Comparison of ENCODE assay signal across 17 cellular contexts in the genomic region with DNA sequence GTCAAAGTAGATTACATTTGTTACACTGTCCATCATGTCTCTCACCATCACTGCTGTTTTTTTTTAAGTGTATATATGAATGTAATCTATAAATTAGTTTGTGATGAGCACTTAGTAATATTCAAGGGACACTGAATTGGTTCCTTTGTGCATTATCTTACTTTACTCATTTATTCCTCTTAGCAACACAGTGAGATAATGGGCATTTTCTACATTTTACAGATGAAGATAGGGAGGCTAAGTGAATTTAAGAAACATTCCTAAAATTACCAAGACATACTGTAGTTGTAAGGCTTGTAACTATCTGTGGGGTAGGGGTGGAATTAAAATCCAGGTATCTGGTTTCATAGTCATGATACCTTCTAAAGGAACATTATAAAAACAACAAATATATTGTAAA. TPM values are rescaled to one million over a fixed set of nuclear protein-coding genes. Genes with fewer than 3 reads are reported as not detected.
DNase-seq lines count a peak whose midpoint lies in the region; ATAC-seq and TF ChIP-seq lines count a peak whose summit lies in the region.
"Had no signal": no experiment of that assay in that cellular context is flagged by ENCODE, and none has a peak within 500 bp of the region (broad histone marks: within the 10 kb centered on the region; RNA-seq: fewer than 3 reads in every experiment).

No MANE protein-coding gene starts in this region.

- no peak overlapping the region for H2AK5ac ChIP-seq in trophoblast cell (ENCODE audit: low read length)

- no peak overlapping the region for H3K23ac ChIP-seq in trophoblast cell (ENCODE audit: low read length)

- peaks cover 3% of the 10 kb centered on the region for H3F3A ChIP-seq in SK-N-SH (replicated peaks; ENCODE audit: insufficient read depth)

- no peak for DNase-seq in SK-N-SH
- DNase-seq in trophoblast cell, result peak; percentile 2 to 78
- DNase-seq in NCI-H1930 (lab: John Stamatoyannopoulos, UW), result no peak
- no peak for DNase-seq in mesenteric fat pad (ENCODE audit: low spot score)
- DNase-seq: Caco-2; CD4-positive, CD25-positive, alpha-beta regulatory T cell; CD8-positive, alpha-beta T cell; DMS153; DND-41; GOT3; HFFc6 had no signal

- no peaks in the 10 kb centered on the region for H4K20me1 ChIP-seq in SK-N-SH (ENCODE audit: insufficient read depth)
- H4K20me1 ChIP-seq: BLaER1 had no signal

- H2BK120ac ChIP-seq in trophoblast cell (ENCODE audit: insufficient read depth, low read length, poor library complexity), result no peak overlapping the region

- H3K4me1 ChIP-seq in SK-N-SH (ENCODE audit: control insufficient read depth in 1 of 2, insufficient read depth in 2 of 2, low read depth in 1 of 2, low read length in 1 of 2) (no peaks in the 10 kb centered on the region; a peak in 1 of 4 replicates), trophoblast cell (ENCODE audit: control insufficient read depth in 1 of 2, insufficient read depth in 2 of 2, low read length in 2 of 2) (no peaks in the 10 kb centered on the region), skeletal muscle tissue (ENCODE audit: control insufficient read depth in 3 of 3, insufficient read depth in 3 of 3, low read length in 3 of 3) (peaks cover 8 to 16% (median 9%) of the 10 kb centered on the region in 3 donors)
- H3K4me1 ChIP-seq: BLaER1, Caco-2, HAP-1 had no signal

- H3K4me3 ChIP-seq in SK-N-SH (ENCODE audit: low read depth in 2 of 2, low read length in 1 of 2) (no peak overlapping the region), trophoblast cell (ENCODE audit: low read depth, low read length) (no peak overlapping the region), skeletal muscle tissue (ENCODE audit: low read length in 3 of 3) (no peak overlapping the region)
- H3K4me3 ChIP-seq: BLaER1, HAP-1 had no signal

- no peaks in the 10 kb centered on the region for H3K9me2 ChIP-seq in SK-N-SH

- H3K14ac ChIP-seq in trophoblast cell (ENCODE audit: low read length), result no peak overlapping the region

- TF ChIP-seq EP300 in SK-N-SH (IDR thresholded peaks at IDR 0.05; ENCODE audit: borderline replicate concordance in 1 of 2, low read depth in 1 of 2, low read length in 1 of 2), result no peak

- H3K4me2 ChIP-seq in SK-N-SH (no peak overlapping the region), trophoblast cell (ENCODE audit: low read length) (no peak overlapping the region)
- H3K4me2 ChIP-seq: BLaER1 had no signal

- POLR2A ChIA-PET in SK-N-SH (lab: Yijun Ruan, JAX), result no interaction called here

- CTCF ChIA-PET in SK-N-SH (lab: Yijun Ruan, JAX), result interaction anchor here (1.3 kb wide), 1 partner anchor 9 kb away, joined by 3 read pairs; no protein-coding TSS in a partner anchor

- no peak for ATAC-seq in SK-N-SH treated with all-trans-retinoic acid at 6 μM for 48 hours
- ATAC-seq: CD8-positive, alpha-beta T cell had no signal

- no peak for TF ChIP-seq CTCF in SK-N-SH (IDR thresholded peaks at IDR 0.05)

- H4K12ac ChIP-seq in trophoblast cell (ENCODE audit: low read depth, low read length), result no peak overlapping the region

- H3K36me3 ChIP-seq in SK-N-SH (replicated peaks in 1 of 2; ENCODE audit: control insufficient read depth in 1 of 2, insufficient read depth in 2 of 2, low read length in 1 of 2), result peaks cover 16 to 23% of the 10 kb centered on the region in 2 experiments
- no peaks in the 10 kb centered on the region for H3K36me3 ChIP-seq in trophoblast cell (ENCODE audit: control insufficient read depth in 1 of 2, insufficient read depth in 2 of 2, low read length in 2 of 2)
- H3K36me3 ChIP-seq in skeletal muscle tissue (ENCODE audit: control insufficient read depth in 3 of 3, insufficient read depth in 3 of 3, low read length in 3 of 3), result peaks cover 0 to 12% (median 12%) of the 10 kb centered on the region in 3 donors
- H3K36me3 ChIP-seq: HAP-1 had no signal

- no peak overlapping the region for H2BK5ac ChIP-seq in trophoblast cell (ENCODE audit: low read depth, low read length, poor library complexity)

- H3K27ac ChIP-seq in SK-N-SH (ENCODE audit: low read depth in 2 of 2, low read length in 1 of 2) (no peak overlapping the region), trophoblast cell (ENCODE audit: low read depth, low read length) (no peak overlapping the region), skeletal muscle tissue (ENCODE audit: low read depth, low read length) (peak overlapping the region; percentile 63)
- H3K27ac ChIP-seq: 22Rv1, BLaER1, C4-2B had no signal

- H3K4ac ChIP-seq in trophoblast cell (ENCODE audit: low read depth, low read length), result no peak overlapping the region

- H3K79me2 ChIP-seq in SK-N-SH (ENCODE audit: insufficient read depth) (no peaks in the 10 kb centered on the region), trophoblast cell (ENCODE audit: control insufficient read depth, insufficient read depth, low read length, poor library complexity) (no peaks in the 10 kb centered on the region)

- no peak for TF ChIP-seq RAD21 in SK-N-SH (IDR thresholded peaks at IDR 0.05; ENCODE audit: low read length)

- no peaks in the 10 kb centered on the region for H3K79me1 ChIP-seq in trophoblast cell (ENCODE audit: low read length)

- no peaks in the 10 kb centered on the region for H3K27me3 ChIP-seq in SK-N-SH (ENCODE audit: insufficient read depth)
- no peaks in the 10 kb centered on the region for H3K27me3 ChIP-seq in trophoblast cell (ENCODE audit: insufficient read depth, low read length)
- H3K27me3 ChIP-seq in skeletal muscle tissue (ENCODE audit: control insufficient read depth in 3 of 3, insufficient read depth in 3 of 3, low read length in 3 of 3), result no peaks in the 10 kb centered on the region
- H3K27me3 ChIP-seq: BLaER1 had no signal

- no peak overlapping the region for H2AFZ ChIP-seq in SK-N-SH (ENCODE audit: low read depth)
- no peak overlapping the region for H2AFZ ChIP-seq in trophoblast cell (ENCODE audit: insufficient read depth, low read length, poor library complexity)

- H3K18ac ChIP-seq in trophoblast cell (ENCODE audit: low read length), result no peak overlapping the region

- H3K9ac ChIP-seq in SK-N-SH (no peak overlapping the region), trophoblast cell (ENCODE audit: low read length) (no peak overlapping the region), skeletal muscle tissue (ENCODE audit: low read depth in 1 of 3, low read length in 3 of 3) (no peak overlapping the region)
- H3K9ac ChIP-seq: BLaER1 had no signal

- no peak overlapping the region for H4K91ac ChIP-seq in trophoblast cell (ENCODE audit: low read depth, low read length)

- H3K9me3 ChIP-seq in SK-N-SH, result no peaks in the 10 kb centered on the region
- H3K9me3 ChIP-seq in trophoblast cell (ENCODE audit: insufficient read depth, low read depth, low read length), result no peaks in the 10 kb centered on the region
- H3K9me3 ChIP-seq in skeletal muscle tissue (ENCODE audit: control insufficient read depth in 3 of 3, low read length in 3 of 3), result no peaks in the 10 kb centered on the region
- H3K9me3 ChIP-seq: BLaER1, Caco-2, HAP-1 had no signal

- H4K8ac ChIP-seq in trophoblast cell (ENCODE audit: low read depth, low read length), result no peak overlapping the region

- no peak overlapping the region for H2BK12ac ChIP-seq in trophoblast cell (ENCODE audit: low read length)

TF ChIP-seq in SK-N-SH treated with all-trans-retinoic acid at 6 μM for 48 hours, 23 proteins besides CTCF, POLR2A, EP300 and RAD21:
- TF ChIP-seq TOX (CRISPR knock-in tag; IDR thresholded peaks at IDR 0.05; ENCODE audit: borderline replicate concordance), result no peak
- TF ChIP-seq ISL1 (CRISPR knock-in tag; IDR thresholded peaks at IDR 0.05), result peak; percentile 98
- no peak for TF ChIP-seq ESRRG (CRISPR knock-in tag; IDR thresholded peaks at IDR 0.05)

TF ChIP-seq in SK-N-SH, 30 proteins besides CTCF, POLR2A, EP300 and RAD21 (continues in another document):
- TF ChIP-seq EZH2phosphoT487 (IDR thresholded peaks at IDR 0.05; ENCODE audit: borderline replicate concordance, low read depth) (no peak), TCF12 (IDR thresholded peaks at IDR 0.05) (no peak), RCOR1 (IDR thresholded peaks at IDR 0.05; ENCODE audit: low read length) (no peak)
- TF ChIP-seq, protein P1, sequence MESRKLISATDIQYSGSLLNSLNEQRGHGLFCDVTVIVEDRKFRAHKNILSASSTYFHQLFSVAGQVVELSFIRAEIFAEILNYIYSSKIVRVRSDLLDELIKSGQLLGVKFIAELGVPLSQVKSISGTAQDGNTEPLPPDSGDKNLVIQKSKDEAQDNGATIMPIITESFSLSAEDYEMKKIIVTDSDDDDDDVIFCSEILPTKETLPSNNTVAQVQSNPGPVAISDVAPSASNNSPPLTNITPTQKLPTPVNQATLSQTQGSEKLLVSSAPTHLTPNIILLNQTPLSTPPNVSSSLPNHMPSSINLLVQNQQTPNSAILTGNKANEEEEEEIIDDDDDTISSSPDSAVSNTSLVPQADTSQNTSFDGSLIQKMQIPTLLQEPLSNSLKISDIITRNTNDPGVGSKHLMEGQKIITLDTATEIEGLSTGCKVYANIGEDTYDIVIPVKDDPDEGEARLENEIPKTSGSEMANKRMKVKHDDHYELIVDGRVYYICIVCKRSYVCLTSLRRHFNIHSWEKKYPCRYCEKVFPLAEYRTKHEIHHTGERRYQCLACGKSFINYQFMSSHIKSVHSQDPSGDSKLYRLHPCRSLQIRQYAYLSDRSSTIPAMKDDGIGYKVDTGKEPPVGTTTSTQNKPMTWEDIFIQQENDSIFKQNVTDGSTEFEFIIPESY (IDR thresholded peaks at IDR 0.05; ENCODE audit: borderline replicate concordance, low read depth), result no peak

RNA-seq across cellular contexts. Expression of a gene that starts 33.9 kb away (rescaled TPM):
- polyA plus RNA-seq in SK-N-SH (2012; rRNA removed), result 12.8 and 15.9 TPM in 2 replicates
- polyA plus RNA-seq in SK-N-SH (2012; cell fraction: cytosol; rRNA removed), result 11.0 and 11.7 TPM in 2 replicates
- polyA plus RNA-seq in SK-N-SH (2012; cell fraction: nucleus; rRNA removed), result 25.7 and 55.8 TPM in 2 replicates
- polyA plus RNA-seq in trophoblast cell (2013), result 9.8 and 10.1 TPM in 2 replicates
- total RNA-seq in skeletal muscle tissue, result 316 TPM
- total RNA-seq in mesenteric fat pad, result 55.0 TPM

Comparison
In these comparisons a context has a peak if more than half of its experiments do, and no peak if none do; other contexts are left out.
1. DNase-seq: peak in trophoblast cell (2 of 2); none in SK-N-SH (single experiment), NCI-H1930 (0 of 2) and mesenteric fat pad (single experiment).